In the genomic region with DNA sequence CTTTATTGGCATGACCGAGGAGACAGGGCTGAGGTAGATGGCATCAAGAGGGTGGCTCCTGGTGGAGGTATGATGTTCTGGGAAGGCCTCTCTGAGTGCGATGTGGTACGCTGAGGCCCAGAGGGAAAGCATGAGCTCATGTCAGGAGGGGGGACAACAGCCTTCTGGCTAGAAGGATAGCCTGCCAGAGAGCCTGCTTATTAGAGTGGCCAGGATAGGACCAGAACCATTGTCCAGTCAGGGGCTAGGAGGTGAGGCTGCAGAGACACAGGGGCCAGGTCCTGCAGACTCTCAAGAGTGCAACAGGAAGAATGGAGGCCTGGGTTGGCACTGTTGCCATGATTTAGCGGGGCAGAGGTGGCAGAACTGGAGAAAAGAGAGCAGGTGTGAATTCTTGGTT, we compare ENCODE assay signal across 18 cellular contexts. TPM values are rescaled to one million over a fixed set of nuclear protein-coding genes. Genes with fewer than 3 reads are reported as not detected.
DNase-seq lines count a peak whose midpoint lies in the region; ATAC-seq, FAIRE-seq and TF ChIP-seq lines count a peak whose summit lies in the region.
"Had no signal": no experiment of that assay in that cellular context is flagged by ENCODE, and none has a peak within 500 bp of the region (broad histone marks: within the 10 kb centered on the region; RNA-seq: fewer than 3 reads in every experiment).

No MANE protein-coding gene starts in this region.

- peak overlapping the region; percentile 61 to 76 (median 70) for H3K4me3 Mint-ChIP-seq in CD4-positive, CD25-positive, alpha-beta regulatory T cell
- H3K4me3 Mint-ChIP-seq in activated naive CD8-positive, alpha-beta T cell treated with anti-CD3 and anti-CD28 coated beads for 36 hours: peak overlapping the region; percentile 19
- H3K4me3 Mint-ChIP-seq in natural killer cell: peak overlapping the region; percentile 13
- H3K4me3 Mint-ChIP-seq: HFFc6 had no signal

- H3K36me3 Mint-ChIP-seq in CD4-positive, CD25-positive, alpha-beta regulatory T cell: peaks cover 19% of the 10 kb centered on the region
- peaks cover 66% of the 10 kb centered on the region for H3K36me3 Mint-ChIP-seq in activated naive CD8-positive, alpha-beta T cell treated with anti-CD3 and anti-CD28 coated beads for 36 hours
- no peaks in the 10 kb centered on the region for H3K36me3 Mint-ChIP-seq in natural killer cell

- H3K9me3 Mint-ChIP-seq in CD4-positive, CD25-positive, alpha-beta regulatory T cell: no peaks in the 10 kb centered on the region
- H3K9me3 Mint-ChIP-seq in activated naive CD8-positive, alpha-beta T cell treated with anti-CD3 and anti-CD28 coated beads for 36 hours: peaks cover 3% of the 10 kb centered on the region
- H3K9me3 Mint-ChIP-seq in natural killer cell: no peaks in the 10 kb centered on the region
- H3K9me3 Mint-ChIP-seq: HFFc6 had no signal

- ATAC-seq in CD4-positive, CD25-positive, alpha-beta regulatory T cell (ENCODE audit: low read depth in 2 of 2): no peak
- no peak for ATAC-seq in DND-41 (ENCODE audit: insufficient read depth, low read depth)
- no peak for ATAC-seq in natural killer cell
- ATAC-seq in Right ventricle myocardium superior (ENCODE audit: poor library complexity): no peak

- H3K27ac Mint-ChIP-seq in CD4-positive, CD25-positive, alpha-beta regulatory T cell: peak overlapping the region; percentile 90 to 99 (median 92)
- peak overlapping the region; percentile 83 for H3K27ac Mint-ChIP-seq in activated naive CD8-positive, alpha-beta T cell treated with anti-CD3 and anti-CD28 coated beads for 36 hours
- H3K27ac Mint-ChIP-seq in natural killer cell: peak overlapping the region in 1 of 2 donors; percentile 24
- H3K27ac Mint-ChIP-seq: HFFc6 had no signal

- H4K20me1 ChIP-seq in DND-41 (ENCODE audit: insufficient read depth, low read length): peaks cover 12% of the 10 kb centered on the region; the same call in 1 of the 2 replicates

- peak overlapping the region; percentile 84 for H3K27ac ChIP-seq in CD4-positive, CD25-positive, alpha-beta regulatory T cell (ENCODE audit: insufficient read depth, low read length, poor library complexity, severe bottlenecking)
- H3K27ac ChIP-seq in DND-41 (ENCODE audit: low read length): peak overlapping the region; percentile 41
- H3K27ac ChIP-seq: thyroid gland had no signal

- H3K4me1 Mint-ChIP-seq in CD4-positive, CD25-positive, alpha-beta regulatory T cell: peaks cover 60 to 99% (median 87%) of the 10 kb centered on the region in 4 donors
- H3K4me1 Mint-ChIP-seq in activated naive CD8-positive, alpha-beta T cell treated with anti-CD3 and anti-CD28 coated beads for 36 hours: peaks cover 94% of the 10 kb centered on the region
- H3K4me1 Mint-ChIP-seq in natural killer cell: peaks cover 66 to 77% of the 10 kb centered on the region in 2 donors

- H3K4me1 ChIP-seq in CD4-positive, CD25-positive, alpha-beta regulatory T cell (ENCODE audit: control insufficient read depth, insufficient read depth, low read length, poor library complexity, severe bottlenecking): peaks cover 81% of the 10 kb centered on the region
- peaks cover 81% of the 10 kb centered on the region for H3K4me1 ChIP-seq in DND-41 (ENCODE audit: insufficient read depth, low read length)
- H3K4me1 ChIP-seq: thyroid gland had no signal

- H3K9me3 ChIP-seq in CD4-positive, CD25-positive, alpha-beta regulatory T cell (ENCODE audit: control insufficient read depth in 2 of 2, low read length in 2 of 2): no peaks in the 10 kb centered on the region
- H3K9me3 ChIP-seq in DND-41 (ENCODE audit: insufficient read depth, low read length, severe bottlenecking): no peaks in the 10 kb centered on the region
- H3K9me3 ChIP-seq: thyroid gland had no signal

- peaks cover 69% of the 10 kb centered on the region for H3K79me2 ChIP-seq in DND-41 (ENCODE audit: insufficient read depth, low read length)

- H2AFZ ChIP-seq in DND-41 (ENCODE audit: low read depth, low read length): no peak overlapping the region

- FAIRE-seq in frontal cortex (lab: Jason Lieb, UNC): no peak
- FAIRE-seq: GM19239 had no signal

- peak overlapping the region; percentile 49 for H3K4me3 ChIP-seq in CD4-positive, CD25-positive, alpha-beta regulatory T cell (ENCODE audit: low read depth, low read length)
- H3K4me3 ChIP-seq in DND-41 (ENCODE audit: low read depth in 1 of 2, low read length in 2 of 2): no peak overlapping the region
- H3K4me3 ChIP-seq: thyroid gland had no signal

- no peak overlapping the region for H3K9ac ChIP-seq in DND-41 (ENCODE audit: low read depth, low read length)

- no peaks in the 10 kb centered on the region for H3K27me3 ChIP-seq in CD4-positive, CD25-positive, alpha-beta regulatory T cell (ENCODE audit: control insufficient read depth, insufficient read depth, low read length)
- no peaks in the 10 kb centered on the region for H3K27me3 ChIP-seq in DND-41 (ENCODE audit: insufficient read depth, low read length, poor library complexity)
- H3K27me3 ChIP-seq: thyroid gland had no signal

- H3K4me2 ChIP-seq in DND-41 (ENCODE audit: insufficient read depth, low read length): 0 out of 2 replicates have a peak overlapping the region, but pooled peaks have one; percentile 14

- TF ChIP-seq CTCF in DND-41 (IDR thresholded peaks at IDR 0.05; ENCODE audit: borderline replicate concordance, extremely low read depth, low read length, poor library complexity, severe bottlenecking) (no peak), natural killer cell (IDR thresholded peaks at IDR 0.05) (no peak)

- H3K27me3 Mint-ChIP-seq in CD4-positive, CD25-positive, alpha-beta regulatory T cell: no peaks in the 10 kb centered on the region
- no peaks in the 10 kb centered on the region for H3K27me3 Mint-ChIP-seq in activated naive CD8-positive, alpha-beta T cell treated with anti-CD3 and anti-CD28 coated beads for 36 hours
- H3K27me3 Mint-ChIP-seq in natural killer cell (ENCODE audit: low read depth in 2 of 2): no peaks in the 10 kb centered on the region

- H3K36me3 ChIP-seq in CD4-positive, CD25-positive, alpha-beta regulatory T cell (ENCODE audit: control insufficient read depth, insufficient read depth, low read length): no peaks in the 10 kb centered on the region
- H3K36me3 ChIP-seq in DND-41 (ENCODE audit: insufficient read depth, low read length): peaks cover 4% of the 10 kb centered on the region; the same call in 1 of the 2 replicates
- H3K36me3 ChIP-seq: thyroid gland had no signal

- DNase-seq in CD4-positive, CD25-positive, alpha-beta regulatory T cell: no peak
- DNase-seq in DND-41 (no peak), natural killer cell (no peak), frontal cortex (ENCODE audit: low spot score in 2 of 2) (no peak), D341Med (ENCODE audit: low spot score) (no peak), retina (no peak), Right ventricle myocardium superior (no peak)
- no peak for DNase-seq in activated naive CD8-positive, alpha-beta T cell treated with anti-CD3 and anti-CD28 coated beads for 36 hours
- DNase-seq: amygdala; C1 segment of cervical spinal cord; DMS79; NCI-H2081; NCI-H526; SIG-M5; stimulated activated CD4-positive, alpha-beta T cell treated with anti-CD3 and anti-CD28 coated beads, Interleukin-4, amount 100 ng/mL, for 1 hour; thyroid gland had no signal

- intact Hi-C loops in natural killer cell (cut with micrococcal nuclease): no loop called here
- intact Hi-C loops in Right ventricle myocardium superior (cut with DNase I): no loop called here

RNA-seq across cellular contexts. Expression of a gene that starts 7.3 kb away (rescaled TPM):
- 52.9 TPM for total RNA-seq in CD4-positive, CD25-positive, alpha-beta regulatory T cell
- 1 to 10 TPM; 2.8 to 7.2 (median 4.7) TPM for polyA plus RNA-seq in CD4-positive, CD25-positive, alpha-beta regulatory T cell
- 10 to 100 TPM; 39.6 to 41.9 TPM for total RNA-seq in activated naive CD8-positive, alpha-beta T cell treated with anti-CD3 and anti-CD28 coated beads for 36 hours
- total RNA-seq in natural killer cell: 10 to 100 TPM; 20.7 to 28.0 (median 26.6) TPM
- 19.2 TPM for total RNA-seq in frontal cortex
- 11.6 TPM for total RNA-seq in Right ventricle myocardium superior

Comparison
In these comparisons a context has a peak if more than half of its experiments do, and no peak if none do; other contexts are left out.
1. H3K4me3 Mint-ChIP-seq: peak in every context shown above with its lines; median percentile 70 in CD4-positive, CD25-positive, alpha-beta regulatory T cell; 19 in activated naive CD8-positive, alpha-beta T cell treated with anti-CD3 and anti-CD28 coated beads for 36 hours; 13 in natural killer cell.